16 cellular contexts compared by ENCODE assay signal in the genomic region with DNA sequence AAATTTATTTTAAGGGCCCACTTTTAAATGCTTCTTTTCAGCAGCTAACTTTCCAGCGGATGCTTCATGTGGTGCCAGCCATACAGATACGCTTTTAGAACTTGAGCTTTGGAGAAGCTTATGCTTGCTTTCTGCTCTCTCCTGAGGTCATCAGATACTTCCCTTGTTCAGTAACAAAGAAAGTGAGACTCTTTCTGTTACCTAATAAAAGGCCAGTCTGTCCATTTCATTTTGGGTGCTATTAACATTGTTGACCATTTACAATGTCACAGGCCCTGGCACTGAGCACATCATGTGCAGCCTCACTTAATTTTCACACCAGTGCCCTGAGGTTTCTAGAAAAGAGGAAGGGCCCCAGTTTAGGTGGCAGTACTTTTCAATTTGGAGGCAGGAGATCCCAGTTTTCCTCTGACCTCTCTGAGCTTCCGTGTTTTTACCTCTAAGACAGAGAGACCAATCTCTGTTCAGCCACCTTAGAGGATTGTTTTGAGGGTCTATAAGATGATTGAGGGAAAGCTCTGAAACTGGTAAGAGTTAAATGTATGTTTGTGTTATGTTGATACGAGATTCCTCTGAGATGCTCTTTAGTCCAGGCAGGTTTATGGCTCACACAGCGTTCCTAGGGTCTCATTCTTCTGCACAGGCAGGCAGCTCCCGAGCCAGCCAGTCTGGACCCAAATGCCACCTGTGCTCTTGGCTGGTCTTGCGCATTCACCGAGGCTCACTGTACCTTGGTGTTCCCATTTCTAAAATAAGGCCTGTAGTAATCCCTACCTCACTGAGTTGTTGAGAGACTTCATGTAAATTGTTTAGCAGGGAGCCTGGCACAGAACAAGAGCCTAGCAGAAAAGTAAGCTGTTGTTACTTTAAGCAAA. TPM values are rescaled to one million over a fixed set of nuclear protein-coding genes. Genes with fewer than 3 reads are reported as not detected.
DNase-seq lines count a peak whose midpoint lies in the region; ATAC-seq, FAIRE-seq and TF ChIP-seq lines count a peak whose summit lies in the region.
"Had no signal": no experiment of that assay in that cellular context is flagged by ENCODE, and none has a peak within 500 bp of the region (broad histone marks: within the 10 kb centered on the region; RNA-seq: fewer than 3 reads in every experiment).

No MANE protein-coding gene starts in this region.

- DNase-seq in GM23338 (ENCODE audit: low spot score) = no peak
- no peak for DNase-seq in GM12878 (ENCODE audit: low read depth, low spot score)
- DNase-seq in mesenchymal stem cell = no peak
- no peak for DNase-seq in stomach
- DNase-seq in CD8-positive, alpha-beta T cell = no peak
- no peak for DNase-seq in stimulated activated CD4-positive, alpha-beta T cell treated with anti-CD3 and anti-CD28 coated beads, Interleukin-15, amount 100 ng/mL, for 24 hours
- DNase-seq: activated CD4-positive, CD25-positive, alpha-beta regulatory T cell; left colon; NCI-H2081 treated with DMSO at 0.1 percent for 48 hours; stimulated activated CD4-positive, alpha-beta T cell treated with anti-CD3 and anti-CD28 coated beads, Interleukin-4, amount 100 ng/mL, for 4 hours; stimulated activated naive CD8-positive, alpha-beta T cell treated with anti-CD3 and anti-CD28 coated beads, Interleukin-15, Interleukin-2, amounts not matched to agents 100 U/mL and 50 U/mL, for 24 hours had no signal

- H3K9ac ChIP-seq in GM12878 (ENCODE audit: control insufficient read depth, insufficient read depth, low read length) = no peak overlapping the region
- peak overlapping the region; percentile 96 for H3K9ac ChIP-seq in mesenchymal stem cell (ENCODE audit: low read length)

- no peak overlapping the region for H2BK15ac ChIP-seq in mesenchymal stem cell (ENCODE audit: low read depth, poor library complexity, severe bottlenecking)

- TF ChIP-seq POLR2A in GM12878 (IDR thresholded peaks at IDR 0.05; ENCODE audit: low read depth, low read length) (no peak), stomach (IDR thresholded peaks at IDR 0.05) (no peak)

- intact Hi-C loops in GM12878 (cut with micrococcal nuclease; ENCODE audit: unreplicated experiment) = loop anchor here (10.0 kb wide), 1 partner anchor 125 kb away; no protein-coding TSS in a partner anchor
- intact Hi-C loops in stomach (cut with DNase I; ENCODE audit: low total_unique reads) = loop anchor here (10.0 kb wide), 1 partner anchor 125 kb away; no protein-coding TSS in a partner anchor
- intact Hi-C loops in CD8-positive, alpha-beta T cell (cut with DNase I, micrococcal nuclease) = loop anchor here in 1 of 2 experiments (10.0 kb wide), 1 partner anchor 125 kb away; no protein-coding TSS in a partner anchor

- RAD21 ChIA-PET in GM12878 (lab: Charles Lee; ENCODE audit: unreplicated experiment) = interaction anchor here (1.2 to 1.9 kb wide), 2 partner anchors 9 to 26 kb away, joined by 4 to 5 read pairs; no protein-coding TSS in a partner anchor

- no peaks in the 10 kb centered on the region for H3K79me1 ChIP-seq in mesenchymal stem cell (replicated peaks; ENCODE audit: low read length, poor library complexity, severe bottlenecking)

- peaks cover 20% of the 10 kb centered on the region for H3K27me3 Mint-ChIP-seq in GM23338 (ENCODE audit: insufficient read depth, low read depth, poor library complexity)
- no peaks in the 10 kb centered on the region for H3K27me3 Mint-ChIP-seq in CD8-positive, alpha-beta T cell (ENCODE audit: low read depth)

- H4K91ac ChIP-seq in mesenchymal stem cell (ENCODE audit: low read length) = peak overlapping the region; percentile 68

- no peak for TF ChIP-seq EP300 in GM12878 (IDR thresholded peaks at IDR 0.05; ENCODE audit: borderline replicate concordance in 1 of 2, control insufficient read depth in 1 of 2, low read depth in 2 of 2, low read length in 2 of 2)
- TF ChIP-seq EP300 in stomach (IDR thresholded peaks at IDR 0.05) = no peak

- 0 out of 2 replicates have a peak, but pooled peaks cover 2% of the 10 kb centered on the region for H3F3A ChIP-seq in GM23338 (replicated peaks; ENCODE audit: low read depth)

- TF ChIP-seq CTCF in GM23338 (conservative IDR thresholded peaks at IDR 0.05; ENCODE audit: low read depth in 2 of 2) (no peak), GM12878 (IDR thresholded peaks at IDR 0.05 in 2 of 3, conservative IDR thresholded peaks at IDR 0.05 in 1 of 3; ENCODE audit: control insufficient read depth in 2 of 3, extremely low read depth in 1 of 3, insufficient read depth in 1 of 3, low read depth in 3 of 3, low read length in 3 of 3) (no peak), stomach (IDR thresholded peaks at IDR 0.05) (no peak)
- TF ChIP-seq CTCF in CD8-positive, alpha-beta T cell (IDR thresholded peaks at IDR 0.05) = no peak

- no peak for ATAC-seq in GM23338
- ATAC-seq in GM12878 = no peak
- no peak for ATAC-seq in GM21529 (IDR thresholded peaks at IDR 0.05; ENCODE audit: unreplicated experiment)
- ATAC-seq in CD8-positive, alpha-beta T cell = no peak
- ATAC-seq in HG02642 (IDR thresholded peaks at IDR 0.05; ENCODE audit: poor library complexity, unreplicated experiment) = no peak
- ATAC-seq: left colon; stimulated activated naive CD8-positive, alpha-beta T cell treated with anti-CD3 and anti-CD28 coated beads, Interleukin-15, Interleukin-2, amounts not matched to agents 100 U/mL and 50 U/mL, for 24 hours had no signal

- SMC1A ChIA-PET in GM12878 (lab: Charles Lee; ENCODE audit: uncharacterized antibody, unreplicated experiment) = interaction anchor here (0.6 to 3.6 kb wide), 7 partner anchors 10 to 180 kb away, joined by 3 to 14 read pairs (median 3); no protein-coding TSS in a partner anchor

- H3K27me3 ChIP-seq in GM23338 (ENCODE audit: insufficient read depth) (no peaks in the 10 kb centered on the region), GM12878 (replicated peaks in 1 of 2; ENCODE audit: control insufficient read depth in 2 of 2, insufficient read depth in 2 of 2, low read length in 1 of 2) (no peaks in the 10 kb centered on the region), mesenchymal stem cell (ENCODE audit: control insufficient read depth in 1 of 2, insufficient read depth in 1 of 2, low read length in 2 of 2) (no peaks in the 10 kb centered on the region), stomach (no peaks in the 10 kb centered on the region)
- no peaks in the 10 kb centered on the region for H3K27me3 ChIP-seq in CD8-positive, alpha-beta T cell (ENCODE audit: insufficient read depth, low read length)

- H3K4ac ChIP-seq in mesenchymal stem cell (ENCODE audit: low read depth in 1 of 2, low read length in 2 of 2) = no peak overlapping the region

- no peak for TF ChIP-seq RAD21 in GM12878 (IDR thresholded peaks at IDR 0.05; ENCODE audit: insufficient read depth, low read depth, low read length)

- H2AK5ac ChIP-seq in mesenchymal stem cell (ENCODE audit: low read length, severe bottlenecking) = no peak overlapping the region

- no peak overlapping the region for H3K14ac ChIP-seq in mesenchymal stem cell (ENCODE audit: low read length in 2 of 2)

- peak overlapping the region in 1 of 2 experiments; percentile 54 for H2BK12ac ChIP-seq in mesenchymal stem cell (ENCODE audit: low read length in 2 of 2)

- H3K27ac Mint-ChIP-seq in GM23338 = peak overlapping the region; percentile 48
- H3K27ac Mint-ChIP-seq in CD8-positive, alpha-beta T cell = no peak overlapping the region

- H3K9me3 ChIP-seq in GM12878 (replicated peaks; ENCODE audit: control insufficient read depth, insufficient read depth, low read length) (no peaks in the 10 kb centered on the region), mesenchymal stem cell (ENCODE audit: control insufficient read depth, low read length) (no peaks in the 10 kb centered on the region), stomach (no peaks in the 10 kb centered on the region)
- H3K9me3 ChIP-seq in CD8-positive, alpha-beta T cell (ENCODE audit: low read length) = no peaks in the 10 kb centered on the region

- no peaks in the 10 kb centered on the region for H3K9me3 Mint-ChIP-seq in GM23338
- H3K9me3 Mint-ChIP-seq in CD8-positive, alpha-beta T cell = no peaks in the 10 kb centered on the region

- no peak overlapping the region for H2BK120ac ChIP-seq in mesenchymal stem cell (ENCODE audit: low read depth, low read length)

- peak overlapping the region in 1 of 2 experiments; percentile 81 for H3K23ac ChIP-seq in mesenchymal stem cell (ENCODE audit: low read length in 2 of 2)

- H3K36me3 Mint-ChIP-seq in GM23338 (ENCODE audit: low read depth) = peaks cover 3% of the 10 kb centered on the region; the same call in 1 of the 3 replicates
- peaks cover 5% of the 10 kb centered on the region for H3K36me3 Mint-ChIP-seq in CD8-positive, alpha-beta T cell

- CTCF ChIA-PET in GM12878 (lab: Yijun Ruan, JAX) = interaction anchor here (0.7 to 3.5 kb wide), 11 partner anchors 13 to 207 kb away, joined by 3 to 13 read pairs (median 5); no protein-coding TSS in a partner anchor
- CTCF ChIA-PET in CD8-positive, alpha-beta T cell (lab: Charles Lee) = no interaction called here

- 96% methylated on average over 8 of the region's 8 CpGs for WGBS in GM12878 (ENCODE audit: insufficient coverage, insufficient replicate concordance, low lambda C conversion rate, missing lambda C conversion rate)
- 73% methylated on average over 6 of the region's 8 CpGs for WGBS in mesenchymal stem cell
- WGBS in stomach, 5 donors = 60 to 79% (median 66%) methylated on average over 8 of the region's 8 CpGs

- H2BK5ac ChIP-seq in mesenchymal stem cell (ENCODE audit: low read depth, low read length, poor library complexity, severe bottlenecking) = no peak overlapping the region

- peak overlapping the region; percentile 63 for H3K4me2 ChIP-seq in GM23338
- H3K4me2 ChIP-seq in GM12878 (ENCODE audit: control insufficient read depth, insufficient read depth) = peak overlapping the region; percentile 47; the same call in 1 of the 2 replicates
- peak overlapping the region; percentile 32 for H3K4me2 ChIP-seq in mesenchymal stem cell (ENCODE audit: low read length, poor library complexity, severe bottlenecking)

- H3K27ac ChIP-seq in GM23338 (ENCODE audit: low read depth) (peak overlapping the region; percentile 67), GM12878 (ENCODE audit: control insufficient read depth, insufficient read depth) (no peak overlapping the region), mesenchymal stem cell (ENCODE audit: low read length, poor library complexity, severe bottlenecking) (no peak overlapping the region), stomach (peak overlapping the region in 4 of 5 donors; percentile 50 to 92 (median 80))
- no peak overlapping the region for H3K27ac ChIP-seq in CD8-positive, alpha-beta T cell (ENCODE audit: low read depth, low read length)

- peak overlapping the region in 1 of 2 experiments; percentile 9 for H3K18ac ChIP-seq in mesenchymal stem cell (ENCODE audit: low read depth in 1 of 2, low read length in 2 of 2)

- peaks cover 34% of the 10 kb centered on the region for H4K20me1 ChIP-seq in GM23338 (replicated peaks; ENCODE audit: insufficient read depth)
- no peaks in the 10 kb centered on the region for H4K20me1 ChIP-seq in GM12878 (ENCODE audit: control insufficient read depth, insufficient read depth)

- H3K79me2 ChIP-seq in GM23338 (replicated peaks; ENCODE audit: insufficient read depth) (peaks cover 92% of the 10 kb centered on the region), GM12878 (ENCODE audit: control insufficient read depth, insufficient read depth, low read length) (peaks cover 59% of the 10 kb centered on the region)

- H3K4me1 Mint-ChIP-seq in GM23338 = peaks cover 68% of the 10 kb centered on the region
- peaks cover 56% of the 10 kb centered on the region for H3K4me1 Mint-ChIP-seq in CD8-positive, alpha-beta T cell (ENCODE audit: low read depth)

- H3K4me3 ChIP-seq in GM23338 (no peak overlapping the region), GM12878 (no peak overlapping the region), mesenchymal stem cell (ENCODE audit: insufficient read depth in 1 of 2, low read depth in 1 of 2, low read length in 2 of 2) (peak overlapping the region in 1 of 2 experiments; percentile 91), stomach (peak overlapping the region in 3 of 4 donors; percentile 5 to 72 (median 70))
- no peak overlapping the region for H3K4me3 ChIP-seq in CD8-positive, alpha-beta T cell (ENCODE audit: low read depth, low read length)

- no peak overlapping the region for H2AFZ ChIP-seq in GM23338
- no peak overlapping the region for H2AFZ ChIP-seq in GM12878 (ENCODE audit: control insufficient read depth, low read depth, low read length)
- H2AFZ ChIP-seq in mesenchymal stem cell (ENCODE audit: low read depth, low read length) = no peak overlapping the region

- H3K4me3 Mint-ChIP-seq in GM23338 = no peak overlapping the region
- no peak overlapping the region for H3K4me3 Mint-ChIP-seq in CD8-positive, alpha-beta T cell

- no peaks in the 10 kb centered on the region for H3K9me2 ChIP-seq in GM23338 (ENCODE audit: insufficient read depth)

- peak overlapping the region; percentile 24 for H4K8ac ChIP-seq in mesenchymal stem cell (ENCODE audit: low read length)

- POLR2A ChIA-PET in GM12878 (lab: Charles Lee) = interaction anchor here (0.5 kb wide), 1 partner anchor 42 kb away, joined by 4 read pairs; no protein-coding TSS in a partner anchor
- POLR2A ChIA-PET in CD8-positive, alpha-beta T cell (lab: Charles Lee) = no interaction called here

- in situ Hi-C loops in GM12878 (cut with MboI) = no loop called here

- H3K36me3 ChIP-seq in GM23338 (ENCODE audit: insufficient read depth) (no peaks in the 10 kb centered on the region), GM12878 (ENCODE audit: control insufficient read depth in 2 of 2, insufficient read depth in 2 of 2, low read length in 1 of 2) (no peaks in the 10 kb centered on the region; a peak in 1 of 4 replicates), mesenchymal stem cell (ENCODE audit: control insufficient read depth in 1 of 2, insufficient read depth in 2 of 2, low read depth in 1 of 2, low read length in 2 of 2) (peaks cover 6 to 22% of the 10 kb centered on the region in 2 experiments), stomach (no peaks in the 10 kb centered on the region)
- no peaks in the 10 kb centered on the region for H3K36me3 ChIP-seq in CD8-positive, alpha-beta T cell (ENCODE audit: insufficient read depth, low read length)

- no TSS peak for BruUV-seq in GM12878 (replicated peaks; lab: Mats Ljungman, UMichigan)

- no peak for FAIRE-seq in GM12878 (lab: Jason Lieb, UNC)

- H3K4me1 ChIP-seq in GM23338 (ENCODE audit: insufficient read depth) (peaks cover 61% of the 10 kb centered on the region), GM12878 (ENCODE audit: control insufficient read depth, insufficient read depth, low read length) (no peaks in the 10 kb centered on the region; the same call in 1 of the 2 replicates), mesenchymal stem cell (ENCODE audit: control insufficient read depth, insufficient read depth, low read depth, low read length) (peaks cover 25% of the 10 kb centered on the region), stomach (peaks cover 39 to 91% (median 73%) of the 10 kb centered on the region in 4 donors)
- H3K4me1 ChIP-seq in CD8-positive, alpha-beta T cell (ENCODE audit: insufficient read depth, low read length) = peaks cover 6% of the 10 kb centered on the region

RNA-seq across cellular contexts. Expression of a gene that starts 4.4 kb away (rescaled TPM):
- total RNA-seq in GM23338 (2014; rRNA removed; shearing (Covaris generic)) = 80.4 and 85.1 TPM in 2 replicates
- polyA plus RNA-seq in GM23338 (2016; fragmentation: Nextera tagmentation; extraction: Ambion mirVana) (20.7 and 23.4 TPM in 2 replicates), GM12878 (2011; rRNA removed) (8.8 and 13.2 TPM in 2 replicates), GM12878 (2014; fragmentation: Illumina TruSeq; extraction: Trizol) (18.4 and 23.4 TPM in 2 replicates), GM12878 (2014; fragmentation: Nextera tagmentation; extraction: Ambion mirVana) (1 to 10 TPM in 1 of 2 experiments, under 1 TPM in 1; 0.79 to 1.6 TPM), GM12878 (2014; rRNA removed) (36.3 and 36.7 TPM in 2 replicates), GM12878 (2016; fragmentation: Nextera tagmentation; extraction: Ambion mirVana) (10 to 100 TPM; 15.9 to 18.4 TPM), stomach (10 to 100 TPM; 19.0 to 34.2 (median 31.0) TPM)
- 40.0 and 41.0 TPM in 2 replicates for total RNA-seq in GM12878 (2013; cell fraction: nucleolus; rRNA removed)
- total RNA-seq in GM12878 (2014; rRNA removed) (15.9 and 16.8 TPM in 2 replicates), GM12878 (2014; rRNA removed; fragmentation: Illumina TruSeq; extraction: Trizol) (11.4 and 13.4 TPM in 2 replicates), GM12878 (2021) (49.5 and 51.5 TPM in 2 replicates), stomach (10 to 100 TPM; 36.2 to 95.9 (median 61.4) TPM)
- polyA plus RNA-seq in GM12878 (2011; ENCODE audit: low read depth) = 6.8 TPM
- polyA plus RNA-seq in GM12878 (2011; cell fraction: cytosol; rRNA removed) = 18.2 and 19.6 TPM in 2 replicates
- polyA plus RNA-seq in GM12878 (2011; cell fraction: nucleus; rRNA removed) = 18.0 and 25.4 TPM in 2 replicates
- polyA plus RNA-seq in GM12878 (2012) = 16.0 and 17.2 TPM in 2 replicates
- polyA minus RNA-seq in GM12878 (2011; rRNA and poly(A)+ RNA removed) = 27.2 and 28.3 TPM in 2 replicates
- polyA minus RNA-seq in GM12878 (2011; cell fraction: cytosol; rRNA and poly(A)+ RNA removed) = 14.0 and 17.0 TPM in 2 replicates
- polyA minus RNA-seq in GM12878 (2011; cell fraction: nucleus; rRNA and poly(A)+ RNA removed) = 8.1 and 12.2 TPM in 2 replicates
- polyA plus RNA-seq in mesenchymal stem cell (2013, experiment 1 of 2) = 49.4 TPM
- 49.9 TPM for polyA plus RNA-seq in mesenchymal stem cell (2013, experiment 2 of 2)
- total RNA-seq in CD8-positive, alpha-beta T cell = 10 to 100 TPM; 37.5 to 38.0 TPM

RNA-seq across cellular contexts. Expression of a gene that starts 57.1 kb away (rescaled TPM):
- not detected in 2 replicates for total RNA-seq in GM23338 (2014; rRNA removed; shearing (Covaris generic))
- polyA plus RNA-seq in GM23338 (2016; fragmentation: Nextera tagmentation; extraction: Ambion mirVana) = not detected in 2 replicates
- not detected in 2 replicates for total RNA-seq in GM12878 (2013; cell fraction: nucleolus; rRNA removed)
- total RNA-seq in GM12878 (2014; rRNA removed) = not detected in 2 replicates
- not detected in 2 replicates for total RNA-seq in GM12878 (2014; rRNA removed; fragmentation: Illumina TruSeq; extraction: Trizol)
- total RNA-seq in GM12878 (2021) = not detected in 2 replicates
- not detected for polyA plus RNA-seq in GM12878 (2011; ENCODE audit: low read depth)
- polyA plus RNA-seq in GM12878 (2011; rRNA removed) = not detected in 2 replicates
- polyA plus RNA-seq in GM12878 (2011; cell fraction: cytosol; rRNA removed) = not detected in 2 replicates
- not detected in 2 replicates for polyA plus RNA-seq in GM12878 (2011; cell fraction: nucleus; rRNA removed)
- polyA plus RNA-seq in GM12878 (2012) = 0.12 and 0.14 TPM in 2 replicates
- polyA plus RNA-seq in GM12878 (2014; fragmentation: Illumina TruSeq; extraction: Trizol) = not detected in 2 replicates
- polyA plus RNA-seq in GM12878 (2014; fragmentation: Nextera tagmentation; extraction: Ambion mirVana) = not detected
- not detected in 2 replicates for polyA plus RNA-seq in GM12878 (2014; rRNA removed)
- polyA plus RNA-seq in GM12878 (2016; fragmentation: Nextera tagmentation; extraction: Ambion mirVana) = not detected
- not detected in 2 replicates for polyA minus RNA-seq in GM12878 (2011; rRNA and poly(A)+ RNA removed)
- polyA minus RNA-seq in GM12878 (2011; cell fraction: cytosol; rRNA and poly(A)+ RNA removed) = not detected in 2 replicates
- polyA minus RNA-seq in GM12878 (2011; cell fraction: nucleus; rRNA and poly(A)+ RNA removed) = not detected in 2 replicates
- polyA plus RNA-seq in mesenchymal stem cell (2013, experiment 1 of 2) = not detected
- polyA plus RNA-seq in mesenchymal stem cell (2013, experiment 2 of 2) = not detected
- total RNA-seq in stomach = not detected
- not detected for polyA plus RNA-seq in stomach
- not detected for total RNA-seq in CD8-positive, alpha-beta T cell
- total RNA-seq: glomerular endothelial cell, left colon, LHCN-M2, SK-MEL-5 had no signal

Comparison
In these comparisons a context has a peak if more than half of its experiments do, and no peak if none do; other contexts are left out.
1. H3K27ac ChIP-seq: peak in GM23338 (single experiment) and stomach (4 of 5); none in GM12878 (single experiment), mesenchymal stem cell (single experiment) and CD8-positive, alpha-beta T cell (single experiment).
2. H3K4me3 ChIP-seq: peak in stomach (3 of 4); none in GM23338 (single experiment), GM12878 (single experiment) and CD8-positive, alpha-beta T cell (single experiment).
3. Peak in every context shown above with its lines, with median percentiles within 50 percentile points of each other: H3K4me2 ChIP-seq.